ENCODE assay signal across 14 cellular contexts in the genomic region with DNA sequence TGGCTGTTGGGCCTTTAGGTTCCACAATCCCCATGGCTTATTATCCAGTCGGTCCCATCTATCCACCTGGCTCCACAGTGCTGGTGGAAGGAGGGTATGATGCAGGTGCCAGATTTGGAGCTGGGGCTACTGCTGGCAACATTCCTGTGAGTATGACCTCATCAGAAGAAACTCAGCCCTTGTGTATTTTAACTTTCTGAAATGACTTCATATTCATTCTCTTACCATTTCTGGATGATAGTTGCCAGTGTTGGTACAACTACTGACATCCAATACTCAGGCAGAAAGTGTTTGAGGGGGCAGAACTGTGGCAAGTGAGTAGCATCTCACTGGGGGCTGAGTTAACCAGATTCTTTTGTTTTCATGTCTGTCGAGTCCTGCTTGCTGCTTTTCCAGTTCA. TPM values are rescaled to one million over a fixed set of nuclear protein-coding genes. Genes with fewer than 3 reads are reported as not detected.
DNase-seq lines count a peak whose midpoint lies in the region; TF ChIP-seq lines count a peak whose summit lies in the region.
"Had no signal": no experiment of that assay in that cellular context is flagged by ENCODE, and none has a peak within 500 bp of the region (broad histone marks: within the 10 kb centered on the region; RNA-seq: fewer than 3 reads in every experiment).

No MANE protein-coding gene starts in this region.

- DNase-seq in AG08396 (ENCODE audit: low spot score) (peak; percentile 51), HL-60 (ENCODE audit: low read depth in 1 of 2, low spot score in 1 of 2) (no peak), brain microvascular endothelial cell (peak; percentile 8), H7 (no peak), NCI-H526 treated with DMSO at 0.1 percent for 48 hours (lab: John Stamatoyannopoulos, UW) (no peak), NCI-H1694 treated with DMSO at 0.1 percent for 48 hours (lab: John Stamatoyannopoulos, UW) (no peak), DMS53 treated with DMSO at 0.1 percent for 48 hours (lab: John Stamatoyannopoulos, UW; ENCODE audit: unreplicated experiment) (no peak)
- DNase-seq: amniotic stem cell; esophagus squamous epithelium; GOT3; NCI-H1105; NK-92 treated with Interleukin-12 subunit alpha and Interleukin-12 subunit beta, amount 100 ng/mL, for 24 hours; stimulated activated CD4-positive, alpha-beta T cell treated with anti-CD3 and anti-CD28 coated beads, Interleukin-12 subunit alpha, Interleukin-12 subunit beta, amount 100 ng/mL, for 4 hours had no signal

- H3K27ac ChIP-seq in HL-60 (replicated peaks) (peak overlapping the region; percentile 100), brain microvascular endothelial cell (no peak overlapping the region), muscle layer of duodenum (ENCODE audit: low read length) (peak overlapping the region; percentile 64)

- H3K4me3 ChIP-seq in HL-60 (replicated peaks; ENCODE audit: insufficient read depth, low read length), result no peak overlapping the region
- H3K4me3 ChIP-seq in brain microvascular endothelial cell (ENCODE audit: low read depth, low read length), result no peak overlapping the region
- H3K4me3 ChIP-seq in muscle layer of duodenum (ENCODE audit: low read depth in 1 of 2, low read length in 2 of 2), result no peak overlapping the region
- no peak overlapping the region for H3K4me3 ChIP-seq in H7 (ENCODE audit: insufficient read depth, low read depth, low read length)

- no peak for TF ChIP-seq CTCF in HL-60 (IDR thresholded peaks at IDR 0.05; ENCODE audit: insufficient read depth, low read length)
- no peak for TF ChIP-seq CTCF in brain microvascular endothelial cell (IDR thresholded peaks at IDR 0.05; ENCODE audit: low read depth, low read length, missing control alignments)

- no peaks in the 10 kb centered on the region for H3K9me3 ChIP-seq in muscle layer of duodenum (ENCODE audit: control insufficient read depth in 1 of 2, low read length in 2 of 2)
- H3K9me3 ChIP-seq: esophagus squamous epithelium had no signal

- peaks cover 9 to 30% of the 10 kb centered on the region in 2 donors for H3K4me1 ChIP-seq in muscle layer of duodenum (ENCODE audit: control insufficient read depth in 1 of 2, insufficient read depth in 2 of 2, low read length in 2 of 2)

- H3K27me3 ChIP-seq in HL-60 (ENCODE audit: insufficient read depth, poor library complexity, severe bottlenecking) (no peaks in the 10 kb centered on the region), brain microvascular endothelial cell (replicated peaks) (no peaks in the 10 kb centered on the region), muscle layer of duodenum (ENCODE audit: low read depth, low read length) (no peaks in the 10 kb centered on the region), H7 (ENCODE audit: control insufficient read depth, insufficient read depth, low read length) (no peaks in the 10 kb centered on the region)
- H3K27me3 ChIP-seq: esophagus squamous epithelium had no signal

- peaks cover 39% of the 10 kb centered on the region for H3K36me3 ChIP-seq in brain microvascular endothelial cell (replicated peaks)
- H3K36me3 ChIP-seq in muscle layer of duodenum (ENCODE audit: control insufficient read depth in 1 of 2, insufficient read depth in 2 of 2, low read length in 2 of 2), result peaks cover 33 to 34% of the 10 kb centered on the region in 2 donors
- peaks cover 14% of the 10 kb centered on the region for H3K36me3 ChIP-seq in H7 (replicated peaks; ENCODE audit: control insufficient read depth, insufficient read depth, low read length)

- in situ Hi-C loops in brain microvascular endothelial cell (cut with HindIII; ENCODE audit: low pct_ligation_motif_present, low sequenced_read_pairs), result no loop called here

RNA-seq across cellular contexts. Expression of a gene that starts 2.3 kb away (rescaled TPM):
- 47.1 and 56.8 TPM in 2 replicates for total RNA-seq in H7 (2014; rRNA removed; shearing (Covaris generic))

RNA-seq across cellular contexts. Expression of a gene that starts 23.1 kb away (rescaled TPM):
- total RNA-seq in H7 (2014; rRNA removed; shearing (Covaris generic)), result 8.3 and 11.8 TPM in 2 replicates

RNA-seq across cellular contexts. Expression of a gene that starts 29.2 kb away (rescaled TPM):
- total RNA-seq in H7 (2014; rRNA removed; shearing (Covaris generic)), result 10.1 and 11.9 TPM in 2 replicates

Comparison
In these comparisons a context has a peak if more than half of its experiments do, and no peak if none do; other contexts are left out.
1. DNase-seq: peak in AG08396 (single experiment) and brain microvascular endothelial cell (single experiment); none in HL-60 (0 of 2), H7 (single experiment), NCI-H526 treated with DMSO at 0.1 percent for 48 hours (single experiment), NCI-H1694 treated with DMSO at 0.1 percent for 48 hours (single experiment) and DMS53 treated with DMSO at 0.1 percent for 48 hours (single experiment).